In the genomic region with DNA sequence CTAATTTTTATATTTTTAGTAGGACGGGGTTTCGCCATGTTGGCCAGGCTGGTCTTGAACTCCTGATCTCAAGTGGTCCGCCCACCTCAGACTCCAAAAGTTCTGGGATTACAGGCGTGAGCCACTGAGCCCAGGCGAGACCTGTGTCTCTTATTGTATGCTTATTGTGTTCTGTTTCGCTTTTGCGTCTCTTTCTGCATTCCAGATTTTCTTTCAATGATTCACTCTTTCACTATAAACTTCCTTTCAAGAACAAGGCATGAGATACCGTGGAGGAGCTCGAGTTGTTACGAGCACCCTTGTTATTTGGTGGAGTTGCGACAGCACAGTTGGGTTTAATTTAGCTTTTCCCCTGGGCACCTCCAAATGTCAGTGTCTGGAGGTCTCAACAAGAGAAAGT, we compare ENCODE assay signal across 18 cellular contexts.
"Had no signal": no experiment of that assay in that cellular context is flagged by ENCODE, and none has a peak within 500 bp of the region (broad histone marks: within the 10 kb centered on the region; RNA-seq: fewer than 3 reads in every experiment).

No MANE protein-coding gene starts in this region.

- H3K27me3 ChIP-seq: breast epithelium, neutrophil, sigmoid colon, spleen, testis had no signal

- DNase-seq: activated CD4-positive, alpha-beta T cell treated with anti-CD3 and anti-CD28 coated beads, Interleukin-2, amount 10 ng/mL, durations not matched to agents 24 days and 14 days; activated CD8-positive, alpha-beta T cell treated with anti-CD3 and anti-CD28 coated beads for 36 hours; activated naive CD4-positive, alpha-beta T cell treated with anti-CD3 and anti-CD28 coated beads for 36 hours; activated T-cell treated with anti-CD3 and anti-CD28 coated beads, Interleukin-2, amount 50 U/mL, for 4 hours; aorta; effector CD4-positive, alpha-beta T cell; immature natural killer cell; left cardiac atrium; mesendoderm; natural killer cell; sigmoid colon; spleen; stimulated activated CD4-positive, alpha-beta T cell treated with anti-CD3 and anti-CD28 coated beads, Interleukin-4, amount 100 ng/mL, for 4 hours; testis had no signal

- H3K4me1 ChIP-seq: breast epithelium, sigmoid colon, spleen, testis had no signal

- H3K27ac ChIP-seq: breast epithelium, neutrophil, sigmoid colon, spleen, testis had no signal

- H3K4me3 ChIP-seq: breast epithelium, sigmoid colon, spleen, testis had no signal

- H3K36me3 ChIP-seq: breast epithelium, neutrophil, sigmoid colon, spleen had no signal

- ATAC-seq: activated CD8-positive, alpha-beta T cell treated with anti-CD3 and anti-CD28 coated beads for 36 hours; activated T-cell treated with anti-CD3 and anti-CD28 coated beads, Interleukin-2, amount 50 U/mL, for 4 hours; esophagus mucosa; left cardiac atrium; natural killer cell; stimulated activated memory B cell treated with anti-CD40 and anti-IgM and Interleukin-4, amounts not matched to agents 10 μg/mL and 1 μg/mL and 100 μg/mL, for 72 hours had no signal

- H3K9me3 ChIP-seq: breast epithelium, neutrophil, sigmoid colon, testis had no signal
